ENCODE assay signal across 9 cellular contexts in genomic region chr7:74405191-74405898, GRCh38. TPM values are rescaled to one million over a fixed set of nuclear protein-coding genes. Genes with fewer than 3 reads are reported as not detected.
DNase-seq lines count a peak whose midpoint lies in the region; ATAC-seq, FAIRE-seq and TF ChIP-seq lines count a peak whose summit lies in the region.
"Had no signal": no experiment of that assay in that cellular context is flagged by ENCODE, and none has a peak within 500 bp of the region (broad histone marks: within the 10 kb centered on the region; RNA-seq: fewer than 3 reads in every experiment).

No MANE protein-coding gene starts in this region.

- CTCF ChIA-PET in endothelial cell of umbilical vein (lab: Charles Lee), result interaction anchor here (2.1 kb wide), 1 partner anchor 199 kb away, joined by 15 read pairs; no protein-coding TSS in a partner anchor

- no peaks in the 10 kb centered on the region for H4K20me1 ChIP-seq in endothelial cell of umbilical vein (replicated peaks; ENCODE audit: control insufficient read depth, extremely low read depth, insufficient read depth, low read length)

- POLR2A ChIA-PET in endothelial cell of umbilical vein (lab: Charles Lee), result no interaction called here

- H3K27ac ChIP-seq in endothelial cell of umbilical vein (ENCODE audit: insufficient read depth, low read depth, low read length), result no peak overlapping the region
- no peak overlapping the region for H3K27ac ChIP-seq in sigmoid colon
- H3K27ac ChIP-seq in effector memory CD4-positive, alpha-beta T cell (ENCODE audit: insufficient read depth, low read length, poor library complexity, severe bottlenecking), result no peak overlapping the region

- no peak for ATAC-seq in HG03565 (IDR thresholded peaks at IDR 0.05; ENCODE audit: unreplicated experiment)

- no peaks in the 10 kb centered on the region for H3K79me2 ChIP-seq in endothelial cell of umbilical vein (ENCODE audit: control insufficient read depth, insufficient read depth, low read length)

- H3K9me3 ChIP-seq in endothelial cell of umbilical vein (replicated peaks; ENCODE audit: control insufficient read depth, insufficient read depth, low read length) (no peaks in the 10 kb centered on the region), sigmoid colon (no peaks in the 10 kb centered on the region)
- no peaks in the 10 kb centered on the region for H3K9me3 ChIP-seq in effector memory CD4-positive, alpha-beta T cell (ENCODE audit: control insufficient read depth, low read length)

- intact Hi-C loops in endothelial cell of umbilical vein (cut with micrococcal nuclease) (no loop called here), sigmoid colon (cut with DNase I) (no loop called here)

- no peak overlapping the region for H3K4me2 ChIP-seq in endothelial cell of umbilical vein (ENCODE audit: insufficient read depth, low read length)

- TF ChIP-seq EP300 in sigmoid colon (IDR thresholded peaks at IDR 0.05), result no peak

- H3K4me3 ChIP-seq in endothelial cell of umbilical vein (replicated peaks in 1 of 3; ENCODE audit: insufficient read depth in 1 of 3, low read depth in 1 of 3, low read length in 3 of 3) (no peak overlapping the region), sigmoid colon (no peak overlapping the region)
- no peak overlapping the region for H3K4me3 ChIP-seq in effector memory CD4-positive, alpha-beta T cell (ENCODE audit: insufficient read depth, low read depth, low read length, poor library complexity, severe bottlenecking)

- DNase-seq in NCI-H524 (lab: John Stamatoyannopoulos, UW) (peak; percentile 25 to 76), NCI-H524 treated with DMSO at 0.1 percent for 48 hours (lab: John Stamatoyannopoulos, UW) (no peak), NCI-H774 (lab: John Stamatoyannopoulos, UW) (peak; percentile 29), endothelial cell of umbilical vein (ENCODE audit: low read depth, low spot score) (no peak), sigmoid colon (peak; percentile 57), NCI-H146 treated with DMSO at 0.1 percent for 48 hours (lab: John Stamatoyannopoulos, UW; ENCODE audit: unreplicated experiment) (no peak)
- no peak for DNase-seq in effector memory CD4-positive, alpha-beta T cell
- DNase-seq: AML-193 had no signal

- H3K9ac ChIP-seq in endothelial cell of umbilical vein (replicated peaks; ENCODE audit: extremely low read depth, insufficient read depth, low read length), result no peak overlapping the region

- BruUV-seq in endothelial cell of umbilical vein (replicated peaks; lab: Mats Ljungman, UMichigan), result TSS peak; percentile 51

- H3K27me3 ChIP-seq in endothelial cell of umbilical vein (ENCODE audit: control insufficient read depth in 2 of 2, insufficient read depth in 2 of 2, low read length in 2 of 2), result no peaks in the 10 kb centered on the region
- H3K27me3 ChIP-seq in sigmoid colon, result no peaks in the 10 kb centered on the region
- no peaks in the 10 kb centered on the region for H3K27me3 ChIP-seq in effector memory CD4-positive, alpha-beta T cell (replicated peaks; ENCODE audit: control insufficient read depth, insufficient read depth, low read length, poor library complexity, severe bottlenecking)

- H3K36me3 ChIP-seq in endothelial cell of umbilical vein (ENCODE audit: control insufficient read depth in 2 of 2, extremely low read depth in 1 of 2, insufficient read depth in 2 of 2, low read length in 2 of 2) (peaks cover 0 to 14% of the 10 kb centered on the region in 2 experiments), sigmoid colon (peaks cover 0 to 37% (median 8%) of the 10 kb centered on the region in 4 donors)
- H3K36me3 ChIP-seq in effector memory CD4-positive, alpha-beta T cell (ENCODE audit: control insufficient read depth, insufficient read depth, low read length), result no peaks in the 10 kb centered on the region

- H3K4me1 ChIP-seq in endothelial cell of umbilical vein (ENCODE audit: control insufficient read depth, extremely low read depth, insufficient read depth, low read length) (no peaks in the 10 kb centered on the region), sigmoid colon (no peaks in the 10 kb centered on the region)
- H3K4me1 ChIP-seq in effector memory CD4-positive, alpha-beta T cell (ENCODE audit: control insufficient read depth, insufficient read depth, low read length, poor library complexity, severe bottlenecking), result no peaks in the 10 kb centered on the region

- H3K9me1 ChIP-seq in endothelial cell of umbilical vein (replicated peaks; ENCODE audit: control insufficient read depth, extremely low read depth, insufficient read depth, low read length), result no peaks in the 10 kb centered on the region

- 83 to 90% methylated on average over 31 of the region's 31 CpGs for WGBS in sigmoid colon, 2 donors

- dilution Hi-C loops in endothelial cell of umbilical vein (cut with MboI; ENCODE audit: extremely low pct_ligation_motif_present, low sequenced_read_pairs), result no loop called here

- H2AFZ ChIP-seq in endothelial cell of umbilical vein (ENCODE audit: low read depth, low read length), result no peak overlapping the region

- TF ChIP-seq CTCF in endothelial cell of umbilical vein (IDR thresholded peaks at IDR 0.05; ENCODE audit: extremely low read depth in 1 of 2, insufficient read depth in 1 of 2, low read depth in 1 of 2, low read length in 2 of 2) (peak; percentile 15 to 46), sigmoid colon (IDR thresholded peaks at IDR 0.05) (peak in 2 of 4 experiments; percentile 9 to 28)

- no peak for TF ChIP-seq POLR2A in endothelial cell of umbilical vein (IDR thresholded peaks at IDR 0.05; ENCODE audit: low read depth, low read length)
- TF ChIP-seq POLR2A in sigmoid colon (IDR thresholded peaks at IDR 0.05), result no peak

- no peak for FAIRE-seq in endothelial cell of umbilical vein (lab: Jason Lieb, UNC)

TF ChIP-seq in endothelial cell of umbilical vein, 7 proteins besides CTCF, POLR2A, EP300 and RAD21:
- TF ChIP-seq POLR2AphosphoS5 (IDR thresholded peaks at IDR 0.05; ENCODE audit: insufficient read depth, low read depth, low read length) (no peak), GATA2 (IDR thresholded peaks at IDR 0.05; ENCODE audit: insufficient read depth, insufficient read length, low read depth, low read length) (no peak), FOS (IDR thresholded peaks at IDR 0.05; ENCODE audit: borderline replicate concordance, insufficient read depth, low read length) (no peak), MYC (IDR thresholded peaks at IDR 0.05; ENCODE audit: low read depth, low read length) (no peak), EZH2 (IDR thresholded peaks at IDR 0.05; ENCODE audit: borderline replicate concordance, low read depth, low read length, severe bottlenecking) (no peak), MAX (IDR thresholded peaks at IDR 0.05; ENCODE audit: insufficient read depth, insufficient read length) (no peak), JUN (IDR thresholded peaks at IDR 0.05; ENCODE audit: borderline replicate concordance, insufficient read depth, insufficient read length, low read depth) (no peak)

RNA-seq across cellular contexts. Expression of gene GTF2IRD1, which starts 48.4 kb away (rescaled TPM):
- 24.2 and 24.7 TPM in 2 replicates for total RNA-seq in endothelial cell of umbilical vein
- polyA plus RNA-seq in endothelial cell of umbilical vein, result 14.0 and 14.2 TPM in 2 replicates
- 16.7 and 18.1 TPM in 2 replicates for polyA plus RNA-seq in endothelial cell of umbilical vein (2011; cell fraction: cytosol; rRNA removed)
- 24.0 and 31.5 TPM in 2 replicates for polyA plus RNA-seq in endothelial cell of umbilical vein (2011; cell fraction: nucleus; rRNA removed)
- 18.6 and 26.7 TPM in 2 replicates for polyA plus RNA-seq in endothelial cell of umbilical vein (2012)
- 15.7 and 18.3 TPM in 2 replicates for polyA minus RNA-seq in endothelial cell of umbilical vein
- polyA minus RNA-seq in endothelial cell of umbilical vein (2011; cell fraction: cytosol; rRNA and poly(A)+ RNA removed), result 38.5 TPM
- polyA minus RNA-seq in endothelial cell of umbilical vein (2011; cell fraction: nucleus; rRNA and poly(A)+ RNA removed), result 12.3 and 16.7 TPM in 2 replicates
- total RNA-seq in sigmoid colon, result 10 to 100 TPM; 15.0 to 24.2 (median 17.9) TPM
- 10 to 100 TPM in 1 of 3 donors, 1 to 10 TPM in 2; 1.8 to 13.6 (median 3.5) TPM for polyA plus RNA-seq in sigmoid colon

Comparison
In these comparisons a context has a peak if more than half of its experiments do, and no peak if none do; other contexts are left out.
1. DNase-seq: peak in NCI-H524 (2 of 2), NCI-H774 (single experiment) and sigmoid colon (single experiment); none in NCI-H524 treated with DMSO at 0.1 percent for 48 hours (single experiment), endothelial cell of umbilical vein (single experiment), effector memory CD4-positive, alpha-beta T cell (0 of 3) and NCI-H146 treated with DMSO at 0.1 percent for 48 hours (single experiment).